In the genomic region with DNA sequence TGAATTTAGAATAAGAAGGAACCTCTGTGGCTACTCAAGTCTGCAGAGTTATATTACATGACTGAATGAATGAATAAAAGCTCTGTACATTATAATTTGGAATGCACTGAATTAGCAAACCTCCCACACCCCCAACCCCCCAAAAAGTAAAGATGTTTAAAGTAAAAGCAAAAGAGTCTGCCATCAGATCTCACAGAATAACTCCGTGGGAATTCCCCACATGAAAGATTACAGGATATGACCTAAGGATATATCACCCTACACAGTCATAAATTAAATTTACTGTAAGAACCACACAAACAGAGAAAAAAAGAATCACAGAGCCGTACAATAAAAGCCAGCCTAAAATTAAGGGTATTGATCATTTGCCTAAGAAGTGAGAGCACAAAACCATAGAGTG, we compare ENCODE assay signal across 9 cellular contexts.
DNase-seq lines count a peak whose midpoint lies in the region; ATAC-seq and TF ChIP-seq lines count a peak whose summit lies in the region.
"Had no signal": no experiment of that assay in that cellular context is flagged by ENCODE, and none has a peak within 500 bp of the region (broad histone marks: within the 10 kb centered on the region; RNA-seq: fewer than 3 reads in every experiment).

No MANE protein-coding gene starts in this region.

- intact Hi-C loops in Calu3 (cut with micrococcal nuclease; ENCODE audit: unreplicated experiment) (loop anchor here (10.0 kb wide), 1 partner anchor 1141 kb away; no protein-coding TSS in a partner anchor), body of pancreas (cut with DNase I) (no loop called here), Right ventricle myocardium superior (cut with DNase I) (no loop called here)

- H3K4me1 ChIP-seq in RWPE2 (ENCODE audit: insufficient read depth, poor library complexity, severe bottlenecking) (peaks cover 11% of the 10 kb centered on the region), BE2C (peaks cover 11% of the 10 kb centered on the region), body of pancreas (no peaks in the 10 kb centered on the region)

- ATAC-seq in GM21786 (IDR thresholded peaks at IDR 0.05; ENCODE audit: unreplicated experiment) (peak; percentile 67), RWPE2 (ENCODE audit: low read depth) (peak; percentile 95), body of pancreas (no peak), Right ventricle myocardium superior (ENCODE audit: poor library complexity) (no peak)

- TF ChIP-seq CTCF in Calu3 (IDR thresholded peaks at IDR 0.05; ENCODE audit: unreplicated experiment) = no peak
- TF ChIP-seq CTCF in RWPE2 (IDR thresholded peaks at IDR 0.05; ENCODE audit: poor library complexity, severe bottlenecking) = no peak
- no peak for TF ChIP-seq CTCF in fibroblast of villous mesenchyme (IDR thresholded peaks at IDR 0.05; ENCODE audit: insufficient read depth, low read depth, low read length)
- no peak for TF ChIP-seq CTCF in BE2C (IDR thresholded peaks at IDR 0.05; ENCODE audit: low read depth, low read length)
- TF ChIP-seq CTCF in body of pancreas (IDR thresholded peaks at IDR 0.05) = no peak

- H3K4me3 Mint-ChIP-seq in Calu3 (ENCODE audit: low read depth, unreplicated experiment) = no peak overlapping the region

- H3K9me3 Mint-ChIP-seq in Calu3 (ENCODE audit: low read depth, unreplicated experiment) = peaks cover 4% of the 10 kb centered on the region

- BruUV-seq in Calu3 (replicated peaks; lab: Mats Ljungman, UMichigan) = no TSS peak

- no peak overlapping the region for H3K27ac ChIP-seq in RWPE2 (ENCODE audit: poor library complexity, severe bottlenecking)
- no peak overlapping the region for H3K27ac ChIP-seq in body of pancreas
- H3K27ac ChIP-seq: cardiac muscle cell had no signal

- WGBS in body of pancreas, 2 donors = 38 to 48% methylated on average over 2 of the region's 2 CpGs

- H3K4me3 ChIP-seq in RWPE2 (ENCODE audit: severe bottlenecking) (no peak overlapping the region), fibroblast of villous mesenchyme (ENCODE audit: low read depth, low read length) (no peak overlapping the region), BE2C (ENCODE audit: low read depth, low read length) (no peak overlapping the region), body of pancreas (no peak overlapping the region), H7 (ENCODE audit: insufficient read depth, low read depth, low read length) (no peak overlapping the region)
- H3K4me3 ChIP-seq: cardiac muscle cell had no signal

- no peaks in the 10 kb centered on the region for H3K27me3 Mint-ChIP-seq in Calu3 (ENCODE audit: unreplicated experiment)

- H3K36me3 Mint-ChIP-seq in Calu3 (ENCODE audit: insufficient read depth, unreplicated experiment) = no peaks in the 10 kb centered on the region

- H3K27ac Mint-ChIP-seq in Calu3 (ENCODE audit: unreplicated experiment) = peak overlapping the region; percentile 17

- H3K9me3 ChIP-seq in RWPE2 (ENCODE audit: severe bottlenecking) (no peaks in the 10 kb centered on the region), BE2C (no peaks in the 10 kb centered on the region), body of pancreas (no peaks in the 10 kb centered on the region)

- DNase-seq in Calu3 (no peak), RWPE2 (ENCODE audit: low spot score) (no peak), fibroblast of villous mesenchyme (ENCODE audit: low read depth) (peak; percentile 38), BE2C (no peak), body of pancreas (no peak), Right ventricle myocardium superior (no peak), H7 (no peak)

- CTCF ChIA-PET in Calu3 (lab: Charles Lee) = interaction anchor here (1.1 kb wide), 1 partner anchor 10 kb away, joined by 3 read pairs; no protein-coding TSS in a partner anchor

- no peak for TF ChIP-seq POLR2A in body of pancreas (IDR thresholded peaks at IDR 0.05)

- H3K27me3 ChIP-seq in RWPE2 (ENCODE audit: insufficient read depth, poor library complexity, severe bottlenecking) (no peaks in the 10 kb centered on the region), BE2C (no peaks in the 10 kb centered on the region), body of pancreas (no peaks in the 10 kb centered on the region), H7 (ENCODE audit: control insufficient read depth, insufficient read depth, low read length) (no peaks in the 10 kb centered on the region)
- H3K27me3 ChIP-seq: cardiac muscle cell had no signal

- H3K36me3 ChIP-seq in RWPE2 (ENCODE audit: low read depth) = no peaks in the 10 kb centered on the region
- no peaks in the 10 kb centered on the region for H3K36me3 ChIP-seq in BE2C
- no peaks in the 10 kb centered on the region for H3K36me3 ChIP-seq in body of pancreas (replicated peaks in 1 of 2; ENCODE audit: insufficient read depth in 1 of 2, low read depth in 2 of 2)
- no peaks in the 10 kb centered on the region for H3K36me3 ChIP-seq in H7 (replicated peaks; ENCODE audit: control insufficient read depth, insufficient read depth, low read length)
- H3K36me3 ChIP-seq: cardiac muscle cell had no signal

- H3K4me1 Mint-ChIP-seq in Calu3 (ENCODE audit: low read depth, unreplicated experiment) = peaks cover 11% of the 10 kb centered on the region

Comparison
In these comparisons a context has a peak if more than half of its experiments do, and no peak if none do; other contexts are left out.
1. ATAC-seq: peak in GM21786 (single experiment) and RWPE2 (single experiment); none in body of pancreas (single experiment) and Right ventricle myocardium superior (single experiment).